ENCODE assay signal across 8 cellular contexts in the genomic region with DNA sequence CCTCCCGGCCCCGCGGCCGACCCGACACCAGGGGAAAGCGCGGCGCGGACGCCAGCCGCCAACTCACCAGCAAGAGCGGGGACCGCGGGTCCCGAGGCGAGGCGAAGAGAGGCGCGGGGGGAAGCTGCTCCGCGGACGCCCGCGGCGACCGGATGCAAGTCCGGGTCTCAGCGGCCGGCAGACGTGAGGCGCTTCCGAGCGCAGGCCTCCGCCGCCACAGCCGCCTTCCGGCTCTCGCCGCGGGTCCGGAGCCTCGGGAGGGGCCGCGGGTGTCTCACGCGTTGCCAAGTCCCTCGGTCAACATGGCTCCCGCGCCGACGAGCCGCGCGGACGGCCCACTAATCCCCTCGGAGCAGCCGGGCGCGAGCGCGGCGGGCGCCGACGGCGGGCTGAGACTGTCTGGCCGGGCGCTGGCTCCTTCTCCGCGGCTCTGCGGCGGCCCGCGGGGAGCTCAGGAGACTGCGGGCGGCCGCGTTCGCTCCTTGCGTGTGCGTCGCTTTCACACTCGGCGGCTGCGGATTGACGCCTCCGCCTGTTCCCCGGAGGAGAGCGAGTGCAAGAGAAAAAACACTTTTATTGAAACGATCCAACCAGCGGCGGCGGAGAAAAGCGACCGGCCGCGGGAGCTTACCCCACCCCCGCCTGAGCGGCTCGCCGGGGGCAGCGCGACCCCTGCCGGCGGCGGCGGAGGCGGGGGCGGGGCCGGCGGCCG. TPM values are rescaled to one million over a fixed set of nuclear protein-coding genes. Genes with fewer than 3 reads are reported as not detected.
A peak's percentile ranks its signal among the peaks of the same experiment; 100 is the strongest.
DNase-seq lines count a peak whose midpoint lies in the region; ATAC-seq and TF ChIP-seq lines count a peak whose summit lies in the region.

A gene (minus strand): TSS at position 521 of the 712 bp plus-strand sequence. CDS start 65,603 bp downstream, outside the sequence.

- H3K4me1 ChIP-seq in Caco-2, result 0 out of 2 replicates have a peak, but pooled peaks cover 9% of the 10 kb centered on the region

- H3K27ac Mint-ChIP-seq in Caco-2 (ENCODE audit: unreplicated experiment), result peak within 1 kb of the TSS; percentile 84

- H3K9me3 ChIP-seq in Caco-2, result no peaks in the 10 kb centered on the region

- peak; percentile 42 for ATAC-seq in GM21367 (IDR thresholded peaks at IDR 0.05; ENCODE audit: unreplicated experiment)

- POLR2A ChIA-PET in Caco-2 (lab: Charles Lee), result interaction anchor here (0.7 kb wide), 1 partner anchor 1665 kb away, joined by 4 read pairs; no protein-coding TSS in a partner anchor

- peak in 1 of 2 experiments; percentile 37 for TF ChIP-seq CTCF in Caco-2 (IDR thresholded peaks at IDR 0.05; ENCODE audit: insufficient read depth in 1 of 2, low read depth in 1 of 2, low read length in 1 of 2, severe bottlenecking in 1 of 2, unreplicated experiment in 1 of 2)

- in situ Hi-C loops in endometrial microvascular endothelial cells (cut with HindIII; ENCODE audit: inconsistent ontology term, low pct_unique_long_range_greater_than_20kb, low sequenced_read_pairs), result loop anchor here (5.0 to 25.0 kb wide), 3 partner anchors 102 to 338 kb away; no protein-coding TSS in a partner anchor

- CTCF ChIA-PET in Caco-2 (lab: Charles Lee), result interaction anchor here (0.6 to 1.2 kb wide), 3 partner anchors 9 to 185 kb away, joined by 6 to 8 read pairs (median 7); no protein-coding TSS in a partner anchor

- DNase-seq in Caco-2 (peak; percentile 80 to 83), HUDEP-2 (lab: John Stamatoyannopoulos, UW; ENCODE audit: unreplicated experiment in 76 of 76) (peak in 73 of 76 experiments; percentile 17 to 84 (median 65)), NOMO-1 treated with DMSO at 0.1 percent for 48 hours (lab: John Stamatoyannopoulos, UW; ENCODE audit: unreplicated experiment) (peak; percentile 64), midbrain (lab: John Stamatoyannopoulos, UW) (peak; percentile 89)
- peak; percentile 76 for DNase-seq in activated CD8-positive, alpha-beta memory T cell treated with anti-CD3 and anti-CD28 coated beads, Interleukin-2, amount 50 U/mL, for 1 hour (ENCODE audit: extremely low read depth)
- peak; percentile 78 to 83 for DNase-seq in stimulated activated CD8-positive, alpha-beta memory T cell treated with anti-CD3 and anti-CD28 coated beads, Interleukin-15, amount 100 ng/mL, for 48 hours (ENCODE audit: low read depth in 2 of 2)

- H3K4me3 Mint-ChIP-seq in Caco-2 (ENCODE audit: unreplicated experiment), result peak within 1 kb of the TSS; percentile 96

- no peaks in the 10 kb centered on the region for H3K9me3 Mint-ChIP-seq in Caco-2 (ENCODE audit: unreplicated experiment)

- H3K36me3 Mint-ChIP-seq in Caco-2 (ENCODE audit: insufficient read depth, unreplicated experiment), result peaks cover 5% of the 10 kb centered on the region

- BruUV-seq in Caco-2 (replicated peaks; lab: Mats Ljungman, UMichigan), result no TSS peak

- H3K4me3 ChIP-seq in Caco-2 (ENCODE audit: low read depth, low read length), result peak within 1 kb of the TSS; percentile 69

- no peaks in the 10 kb centered on the region for H3K27me3 ChIP-seq in Caco-2 (replicated peaks; ENCODE audit: control insufficient read depth, insufficient read depth, low read length)

- H3K4me1 Mint-ChIP-seq in Caco-2 (ENCODE audit: low read depth, unreplicated experiment), result peaks cover 18% of the 10 kb centered on the region

- intact Hi-C loops in Caco-2 (cut with micrococcal nuclease; ENCODE audit: unreplicated experiment), result loop anchor here (1.0 to 2.0 kb wide), 3 partner anchors 117 to 338 kb away; no protein-coding TSS in a partner anchor

- H3K27me3 Mint-ChIP-seq in Caco-2 (ENCODE audit: insufficient read depth, unreplicated experiment), result no peaks in the 10 kb centered on the region

- H3K36me3 ChIP-seq in Caco-2 (ENCODE audit: control insufficient read depth, insufficient read depth, low read length), result no peaks in the 10 kb centered on the region

RNA-seq across cellular contexts. Expression of the gene that starts here (rescaled TPM):
- 11.5 and 11.7 TPM in 2 replicates for total RNA-seq in Caco-2 (2022)
- total RNA-seq in endometrial microvascular endothelial cells (ENCODE audit: inconsistent ontology term), result 176 TPM

Comparison
In these comparisons a context has a peak if more than half of its experiments do, and no peak if none do; other contexts are left out.
1. Peak in every context shown above with its lines: DNase-seq, ATAC-seq and H3K4me3 ChIP-seq.
2. RNA of the gene that starts here (total RNA-seq): 176 TPM in endometrial microvascular endothelial cells (single experiment); 11.5 to 11.7 TPM in Caco-2; every median in the first group is over 10 times any median in the second.